In the genomic region with DNA sequence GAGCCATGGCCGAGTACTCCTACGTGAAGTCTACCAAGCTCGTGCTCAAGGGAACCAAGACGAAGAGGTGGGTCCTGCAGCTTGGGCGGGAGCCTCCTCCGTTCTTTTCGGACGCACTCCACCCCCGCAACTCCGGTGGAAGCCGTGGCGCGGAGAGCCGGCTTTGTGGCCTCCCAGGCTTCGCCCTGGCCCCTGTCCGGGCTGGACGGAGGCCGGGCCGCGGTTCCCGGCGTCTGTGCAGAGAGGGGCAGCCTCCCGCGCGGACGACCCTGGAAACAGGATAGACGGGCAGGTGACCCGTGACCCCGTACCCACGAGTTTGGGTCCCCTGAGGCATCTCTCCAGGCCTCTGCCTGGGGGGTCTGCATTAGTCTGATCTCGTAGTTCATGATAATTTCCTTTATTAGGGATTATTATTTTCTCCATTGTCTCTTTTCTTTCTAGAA, we compare ENCODE assay signal across 8 cellular contexts. TPM values are rescaled to one million over a fixed set of nuclear protein-coding genes. Genes with fewer than 3 reads are reported as not detected.
DNase-seq lines count a peak whose midpoint lies in the region; ATAC-seq and TF ChIP-seq lines count a peak whose summit lies in the region.

No MANE protein-coding gene starts in this region.

- no peaks in the 10 kb centered on the region for H3K4me1 ChIP-seq in ES-I3 (ENCODE audit: insufficient read depth, low read length)
- H3K4me1 ChIP-seq in MM.1S (ENCODE audit: low read length) = no peaks in the 10 kb centered on the region
- H3K4me1 ChIP-seq in osteoblast (ENCODE audit: insufficient read depth, low read length) = peaks cover 7% of the 10 kb centered on the region

- peaks cover 13% of the 10 kb centered on the region for H3K4me1 Mint-ChIP-seq in endothelial cell (ENCODE audit: unreplicated experiment)

- H3K27ac ChIP-seq in MM.1S (ENCODE audit: low read length) (peak overlapping the region; percentile 59; the same call in 1 of the 2 replicates), osteoblast (ENCODE audit: low read depth, low read length) (peak overlapping the region; percentile 85)

- no peaks in the 10 kb centered on the region for H3F3A ChIP-seq in MM.1S (ENCODE audit: insufficient read depth, low read length)

- H3K4me2 ChIP-seq in MM.1S (ENCODE audit: low read depth, low read length) (peak overlapping the region; percentile 39; the same call in 1 of the 2 replicates), osteoblast (ENCODE audit: insufficient read depth, low read length) (peak overlapping the region; percentile 86)

- DNase-seq in MM.1S (no peak), endothelial cell (ENCODE audit: low spot score) (peak; percentile 45), osteoblast (ENCODE audit: insufficient read length, low spot score, missing footprints) (no peak), NCI-H2196 treated with DMSO at 0.1 percent for 48 hours (lab: John Stamatoyannopoulos, UW; ENCODE audit: unreplicated experiment) (no peak), HUDEP-2 (lab: John Stamatoyannopoulos, UW; ENCODE audit: unreplicated experiment in 76 of 76) (no peak)
- no peak for DNase-seq in activated effector memory CD4-positive, alpha-beta T cell treated with anti-CD3 and anti-CD28 coated beads, Interleukin-2, amount 50 U/mL, for 16 hours

- no peaks in the 10 kb centered on the region for H3K9me3 ChIP-seq in ES-I3 (ENCODE audit: control insufficient read depth, insufficient read depth, low read length)
- H3K9me3 ChIP-seq in MM.1S (replicated peaks; ENCODE audit: insufficient read depth, low read length) = no peaks in the 10 kb centered on the region
- no peaks in the 10 kb centered on the region for H3K9me3 ChIP-seq in osteoblast (ENCODE audit: low read depth, low read length)

- H4K20me1 ChIP-seq in MM.1S (ENCODE audit: insufficient read depth, low read length) (no peaks in the 10 kb centered on the region), osteoblast (ENCODE audit: insufficient read depth, low read length) (no peaks in the 10 kb centered on the region)

- H2AFZ ChIP-seq in MM.1S (ENCODE audit: low read length) (no peak overlapping the region), osteoblast (ENCODE audit: low read length) (peak overlapping the region; percentile 96)

- peak overlapping the region; percentile 66 for H3K4me3 ChIP-seq in MM.1S (ENCODE audit: low read length)
- H3K4me3 ChIP-seq in osteoblast (ENCODE audit: insufficient read depth, low read length) = peak overlapping the region; percentile 91

- no peak for TF ChIP-seq CTCF in MM.1S (IDR thresholded peaks at IDR 0.05; ENCODE audit: low read length)
- TF ChIP-seq CTCF in endothelial cell (IDR thresholded peaks at IDR 0.05; ENCODE audit: unreplicated experiment) = no peak
- TF ChIP-seq CTCF in osteoblast (IDR thresholded peaks at IDR 0.05; ENCODE audit: extremely low read depth, low read depth, low read length) = no peak

- ATAC-seq in HG03196 (IDR thresholded peaks at IDR 0.05; ENCODE audit: unreplicated experiment) = no peak

- no peaks in the 10 kb centered on the region for H3K36me3 Mint-ChIP-seq in endothelial cell (ENCODE audit: low read depth, unreplicated experiment)

- H3K27ac Mint-ChIP-seq in endothelial cell (ENCODE audit: unreplicated experiment) = peak overlapping the region; percentile 80

- H3K27me3 ChIP-seq in MM.1S (replicated peaks; ENCODE audit: insufficient read depth, low read length) (no peaks in the 10 kb centered on the region), osteoblast (ENCODE audit: insufficient read depth, low read length) (no peaks in the 10 kb centered on the region)

- peaks cover 8% of the 10 kb centered on the region for H3K27me3 Mint-ChIP-seq in endothelial cell (ENCODE audit: unreplicated experiment)

- H3K36me3 ChIP-seq in ES-I3 (ENCODE audit: insufficient read depth, low read length) (no peaks in the 10 kb centered on the region), MM.1S (replicated peaks; ENCODE audit: insufficient read depth, low read length) (no peaks in the 10 kb centered on the region), osteoblast (ENCODE audit: insufficient read depth, low read length) (no peaks in the 10 kb centered on the region)

- H3K4me3 Mint-ChIP-seq in endothelial cell (ENCODE audit: unreplicated experiment) = peak overlapping the region; percentile 95

- H3K9me2 ChIP-seq in MM.1S (replicated peaks; ENCODE audit: insufficient read depth, low read length) = no peaks in the 10 kb centered on the region

- H3K9ac ChIP-seq in ES-I3 (ENCODE audit: low read depth, low read length) = peak overlapping the region; percentile 74
- peak overlapping the region; percentile 66; the same call in 1 of the 2 replicates for H3K9ac ChIP-seq in MM.1S (ENCODE audit: low read length)

- peaks cover 5% of the 10 kb centered on the region for H3K9me3 Mint-ChIP-seq in endothelial cell (ENCODE audit: unreplicated experiment)

- H3K79me2 ChIP-seq in MM.1S (ENCODE audit: low read length) (peaks cover 31% of the 10 kb centered on the region), osteoblast (ENCODE audit: insufficient read depth, low read length) (peaks cover 41% of the 10 kb centered on the region)

RNA-seq across cellular contexts. Expression of gene FRG1, which starts 0.4 kb away (rescaled TPM):
- total RNA-seq in endothelial cell (ENCODE audit: unreplicated experiment) = 47.3 TPM
- 31.5 and 35.7 TPM in 2 replicates for total RNA-seq in osteoblast
